ENCODE assay signal across 21 cellular contexts in the genomic region with DNA sequence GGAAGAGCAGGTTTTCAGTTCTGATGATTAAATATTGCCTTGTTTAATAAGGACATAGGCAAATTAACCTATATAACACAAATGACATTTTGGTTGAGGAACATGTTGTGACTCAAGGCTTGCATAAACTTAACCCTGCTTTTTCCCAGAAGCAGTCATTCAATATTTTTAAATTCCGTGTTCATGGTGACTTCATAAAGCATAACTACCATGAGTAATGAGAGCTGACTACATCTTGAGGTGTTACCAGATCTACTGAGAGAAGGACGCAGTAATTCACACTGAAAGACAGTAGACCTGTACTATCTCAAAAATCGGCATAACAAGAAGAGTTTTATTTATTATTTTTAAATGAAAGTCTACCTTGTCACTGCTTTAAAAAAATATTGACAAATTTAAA.
"Had no signal": no experiment of that assay in that cellular context is flagged by ENCODE, and none has a peak within 500 bp of the region (broad histone marks: within the 10 kb centered on the region; RNA-seq: fewer than 3 reads in every experiment).

No MANE protein-coding gene starts in this region.

- H3K27ac ChIP-seq: KMS-11, SJSA1, SK-N-MC had no signal

- H3K9me3 ChIP-seq: SJSA1 had no signal

- H3K4me3 Mint-ChIP-seq: IgD-negative memory B cell had no signal

- H3K9ac ChIP-seq: KMS-11 had no signal

- H3K27me3 ChIP-seq: SJSA1 had no signal

- H3K36me3 ChIP-seq: SJSA1 had no signal

- H3K4me1 Mint-ChIP-seq: IgD-negative memory B cell had no signal

- DNase-seq: MM.1S, NCI-H1105, NCI-H1417, NCI-H1436 treated with DMSO at 0.1 percent for 48 hours, NCI-H187 treated with DMSO at 0.1 percent for 48 hours, NCI-H2081, NCI-H2107, NCI-H2227 treated with DMSO at 0.1 percent for 48 hours, NCI-H446, NCI-H510A, NCI-H524 treated with DMSO at 0.1 percent for 48 hours, NCI-H69, NCI-H774, SIG-M5 had no signal

- H3K9me3 Mint-ChIP-seq: IgD-negative memory B cell had no signal

- H3K36me3 Mint-ChIP-seq: IgD-negative memory B cell had no signal

- H3K4me2 ChIP-seq: KMS-11 had no signal

- H3K4me1 ChIP-seq: SJSA1 had no signal

- H3K27ac Mint-ChIP-seq: IgD-negative memory B cell had no signal

- ATAC-seq: K562, Panc1, Right ventricle myocardium inferior had no signal

- H3K4me3 ChIP-seq: K562, SJSA1, SK-N-MC had no signal

- H3K27me3 Mint-ChIP-seq: IgD-negative memory B cell had no signal
